ENCODE assay signal across 11 cellular contexts in the genomic region with DNA sequence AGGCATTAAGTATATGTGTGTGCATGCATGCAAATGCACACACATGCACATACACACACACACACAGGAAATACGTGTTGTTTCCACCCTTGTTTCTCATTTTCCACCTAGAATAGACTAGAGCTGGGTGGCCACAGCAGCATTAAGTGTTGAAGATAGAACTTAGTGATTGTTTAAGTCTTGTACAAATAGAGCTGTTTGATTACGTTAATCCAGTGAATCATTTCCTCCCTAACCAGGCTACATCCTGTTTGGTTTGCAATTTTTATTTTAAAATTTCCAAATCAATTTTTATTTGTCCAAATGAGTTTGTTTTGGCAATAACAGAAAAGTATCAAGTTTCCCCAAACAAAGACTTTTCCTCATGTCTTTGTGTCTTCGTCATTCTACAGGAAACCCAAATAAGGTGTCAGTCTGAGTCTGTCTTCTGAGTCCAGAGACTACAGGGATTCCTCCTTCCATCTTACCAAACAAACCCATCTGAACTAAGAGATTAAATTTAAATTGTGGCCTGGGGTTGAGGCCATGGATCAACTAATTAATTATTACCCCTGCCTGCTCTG.
DNase-seq lines count a peak whose midpoint lies in the region; ATAC-seq and TF ChIP-seq lines count a peak whose summit lies in the region.
"Had no signal": no experiment of that assay in that cellular context is flagged by ENCODE, and none has a peak within 500 bp of the region (broad histone marks: within the 10 kb centered on the region; RNA-seq: fewer than 3 reads in every experiment).

No MANE protein-coding gene starts in this region.

- POLR2A ChIA-PET in activated naive CD8-positive, alpha-beta T cell treated with anti-CD3 and anti-CD28 coated beads, Interleukin-2, amount 10 ng/mL, durations not matched to agents 7 days and 5 days (lab: Charles Lee): no interaction called here

- H3K36me3 Mint-ChIP-seq in activated naive CD8-positive, alpha-beta T cell treated with anti-CD3 and anti-CD28 coated beads, Interleukin-2, amount 10 ng/mL, durations not matched to agents 7 days and 5 days: no peaks in the 10 kb centered on the region
- H3K36me3 Mint-ChIP-seq in activated naive CD8-positive, alpha-beta T cell treated with anti-CD3 and anti-CD28 coated beads for 36 hours: no peaks in the 10 kb centered on the region
- no peaks in the 10 kb centered on the region for H3K36me3 Mint-ChIP-seq in immature natural killer cell
- H3K36me3 Mint-ChIP-seq: T-cell had no signal

- no peak overlapping the region for H3K4me3 ChIP-seq in fibroblast of mammary gland (ENCODE audit: control insufficient read depth, low read depth, low read length)
- H3K4me3 ChIP-seq in thoracic aorta: no peak overlapping the region

- no peak overlapping the region for H3K4me3 Mint-ChIP-seq in activated naive CD8-positive, alpha-beta T cell treated with anti-CD3 and anti-CD28 coated beads, Interleukin-2, amount 10 ng/mL, durations not matched to agents 7 days and 5 days
- no peak overlapping the region for H3K4me3 Mint-ChIP-seq in activated naive CD8-positive, alpha-beta T cell treated with anti-CD3 and anti-CD28 coated beads for 36 hours
- H3K4me3 Mint-ChIP-seq in immature natural killer cell: no peak overlapping the region
- H3K4me3 Mint-ChIP-seq: T-cell had no signal

- H3K9me3 Mint-ChIP-seq in activated naive CD8-positive, alpha-beta T cell treated with anti-CD3 and anti-CD28 coated beads, Interleukin-2, amount 10 ng/mL, durations not matched to agents 7 days and 5 days: no peaks in the 10 kb centered on the region
- no peaks in the 10 kb centered on the region for H3K9me3 Mint-ChIP-seq in activated naive CD8-positive, alpha-beta T cell treated with anti-CD3 and anti-CD28 coated beads for 36 hours
- no peaks in the 10 kb centered on the region for H3K9me3 Mint-ChIP-seq in immature natural killer cell
- H3K9me3 Mint-ChIP-seq: T-cell had no signal

- H3K27me3 ChIP-seq in thoracic aorta (replicated peaks; ENCODE audit: insufficient read depth): no peaks in the 10 kb centered on the region

- H3K4me1 Mint-ChIP-seq in activated naive CD8-positive, alpha-beta T cell treated with anti-CD3 and anti-CD28 coated beads, Interleukin-2, amount 10 ng/mL, durations not matched to agents 7 days and 5 days: peaks cover 6% of the 10 kb centered on the region
- peaks cover 2% of the 10 kb centered on the region for H3K4me1 Mint-ChIP-seq in activated naive CD8-positive, alpha-beta T cell treated with anti-CD3 and anti-CD28 coated beads for 36 hours
- peaks cover 0 to 1% of the 10 kb centered on the region in 2 donors for H3K4me1 Mint-ChIP-seq in immature natural killer cell

- TF ChIP-seq CTCF in fibroblast of mammary gland (conservative IDR thresholded peaks at IDR 0.05; ENCODE audit: control insufficient read depth, insufficient read depth, low read depth, low read length) (no peak), thoracic aorta (IDR thresholded peaks at IDR 0.05) (no peak)

- ATAC-seq in activated naive CD8-positive, alpha-beta T cell treated with anti-CD3 and anti-CD28 coated beads, Interleukin-2, amount 10 ng/mL, durations not matched to agents 7 days and 5 days (ENCODE audit: low read depth): peak; percentile 54
- ATAC-seq in thoracic aorta (ENCODE audit: insufficient number of reproducible peaks, low FRiP score, low read depth) (peak; percentile 78), HG03175 (IDR thresholded peaks at IDR 0.05; ENCODE audit: unreplicated experiment) (no peak), HG03095 (IDR thresholded peaks at IDR 0.05; ENCODE audit: unreplicated experiment) (no peak)

- H3K27ac ChIP-seq in thoracic aorta: peak overlapping the region; percentile 2 to 39

- H3K36me3 ChIP-seq in thoracic aorta: no peaks in the 10 kb centered on the region

- no peak overlapping the region for H3K27ac Mint-ChIP-seq in activated naive CD8-positive, alpha-beta T cell treated with anti-CD3 and anti-CD28 coated beads, Interleukin-2, amount 10 ng/mL, durations not matched to agents 7 days and 5 days
- no peak overlapping the region for H3K27ac Mint-ChIP-seq in activated naive CD8-positive, alpha-beta T cell treated with anti-CD3 and anti-CD28 coated beads for 36 hours
- H3K27ac Mint-ChIP-seq in immature natural killer cell: no peak overlapping the region
- H3K27ac Mint-ChIP-seq: T-cell had no signal

- H3K9me3 ChIP-seq in thoracic aorta: no peaks in the 10 kb centered on the region

- H3K27me3 Mint-ChIP-seq in activated naive CD8-positive, alpha-beta T cell treated with anti-CD3 and anti-CD28 coated beads, Interleukin-2, amount 10 ng/mL, durations not matched to agents 7 days and 5 days: peaks cover 10% of the 10 kb centered on the region
- H3K27me3 Mint-ChIP-seq in activated naive CD8-positive, alpha-beta T cell treated with anti-CD3 and anti-CD28 coated beads for 36 hours: peaks cover 6% of the 10 kb centered on the region
- peaks cover 0 to 2% (median 1%) of the 10 kb centered on the region in 3 donors for H3K27me3 Mint-ChIP-seq in immature natural killer cell (ENCODE audit: low read depth in 3 of 3)

- H3K4me1 ChIP-seq in thoracic aorta (ENCODE audit: control insufficient read depth in 1 of 2, low read depth in 2 of 2): peaks cover 4 to 7% of the 10 kb centered on the region in 2 donors

- DNase-seq in activated naive CD8-positive, alpha-beta T cell treated with anti-CD3 and anti-CD28 coated beads, Interleukin-2, amount 10 ng/mL, durations not matched to agents 7 days and 5 days: no peak
- DNase-seq in activated naive CD8-positive, alpha-beta T cell treated with anti-CD3 and anti-CD28 coated beads for 36 hours: no peak
- peak; percentile 0 for DNase-seq in RKO (ENCODE audit: low spot score)
- DNase-seq in fibroblast of mammary gland (ENCODE audit: low read depth): peak; percentile 96
- DNase-seq in thoracic aorta (ENCODE audit: low spot score): no peak
- no peak for DNase-seq in immature natural killer cell
- DNase-seq: cortex of kidney, DMS79 treated with DMSO at 0.1 percent for 48 hours, T-cell had no signal

Comparison
In these comparisons a context has a peak if more than half of its experiments do, and no peak if none do; other contexts are left out.
1. ATAC-seq: peak in activated naive CD8-positive, alpha-beta T cell treated with anti-CD3 and anti-CD28 coated beads, Interleukin-2, amount 10 ng/mL, durations not matched to agents 7 days and 5 days (single experiment) and thoracic aorta (single experiment); none in HG03175 (single experiment) and HG03095 (single experiment).
2. DNase-seq: peak in RKO (single experiment) and fibroblast of mammary gland (single experiment); none in activated naive CD8-positive, alpha-beta T cell treated with anti-CD3 and anti-CD28 coated beads, Interleukin-2, amount 10 ng/mL, durations not matched to agents 7 days and 5 days (single experiment), activated naive CD8-positive, alpha-beta T cell treated with anti-CD3 and anti-CD28 coated beads for 36 hours (single experiment), thoracic aorta (single experiment) and immature natural killer cell (0 of 3).